ENCODE assay signal across 34 cellular contexts in genomic region chr19:46668662-46669061, GRCh38. TPM values are rescaled to one million over a fixed set of nuclear protein-coding genes. Genes with fewer than 3 reads are reported as not detected.
"Had no signal": no experiment of that assay in that cellular context is flagged by ENCODE, and none has a peak within 500 bp of the region (broad histone marks: within the 10 kb centered on the region; RNA-seq: fewer than 3 reads in every experiment).

No MANE protein-coding gene starts in this region.

- DNase-seq: naive thymus-derived CD4-positive, alpha-beta T cell; natural killer cell; occipital lobe; ovary; psoas muscle; spleen; stimulated activated CD4-positive, alpha-beta T cell treated with anti-CD3 and anti-CD28 coated beads, Interleukin-12 subunit alpha, Interleukin-12 subunit beta, amount 100 ng/mL, for 4 hours; stimulated activated CD4-positive, alpha-beta T cell treated with anti-CD3 and anti-CD28 coated beads, Interleukin-1b, Interleukin-23, amount 100 ng/mL, for 48 hours; stimulated activated CD4-positive, alpha-beta T cell treated with anti-CD3 and anti-CD28 coated beads, Interleukin-4, amount 100 ng/mL, for 1 hour; stimulated activated CD4-positive, alpha-beta T cell treated with anti-CD3 and anti-CD28 coated beads, Interleukin-4, amount 100 ng/mL, for 4 hours; stimulated activated CD8-positive, alpha-beta memory T cell treated with anti-CD3 and anti-CD28 coated beads, Interleukin-4, amount 100 ng/mL, for 48 hours; stimulated activated naive B cell treated with anti-CD40 and anti-IgM and Interleukin-4, amounts not matched to agents 10 μg/mL and 1 μg/mL and 100 μg/mL, for 72 hours; stimulated activated naive CD4-positive, alpha-beta T cell treated with Interleukin-2 at 50 U/mL for 16 hours; stomach; thyroid gland; trophoblast cell; upper lobe of left lung had no signal

- H3K4me3 ChIP-seq: neural progenitor cell, ovary, psoas muscle, skin epidermis, smooth muscle cell, spleen, stomach, thoracic aorta, thyroid gland, tibial nerve, upper lobe of left lung, vagina had no signal

- H3K27ac ChIP-seq: neural progenitor cell, ovary, parathyroid adenoma, psoas muscle, skin epidermis, spleen, stomach, thoracic aorta, thyroid gland, tibial nerve, upper lobe of left lung, vagina had no signal

- H3K36me3 ChIP-seq: neural progenitor cell, ovary had no signal

- H3K9me3 ChIP-seq: ovary, psoas muscle, spleen, stomach, thoracic aorta, thyroid gland, tibial nerve, upper lobe of left lung, vagina had no signal

- FAIRE-seq: urothelium cell line had no signal

- H3K4me2 ChIP-seq: neural progenitor cell, smooth muscle cell had no signal

- H3K79me2 ChIP-seq: parathyroid adenoma had no signal

- ATAC-seq: naive thymus-derived CD4-positive, alpha-beta T cell; natural killer cell; psoas muscle; right cardiac atrium; sciatic nerve; stimulated activated naive B cell treated with anti-CD40 and anti-IgM and Interleukin-4, amounts not matched to agents 10 μg/mL and 1 μg/mL and 100 μg/mL, for 72 hours had no signal

- H3K9ac ChIP-seq: neural progenitor cell, parathyroid adenoma had no signal

- H3K27me3 ChIP-seq: neural progenitor cell, ovary, spleen, stomach, thyroid gland, tibial nerve, upper lobe of left lung, vagina had no signal

- H2AFZ ChIP-seq: neural progenitor cell, parathyroid adenoma had no signal

- H3K4me1 ChIP-seq: neural progenitor cell, parathyroid adenoma, psoas muscle, spleen, stomach, thyroid gland, tibial nerve, upper lobe of left lung, vagina had no signal

RNA-seq across cellular contexts. Expression of gene DACT3, which starts 7.7 kb away (rescaled TPM):
- total RNA-seq: renal cortical epithelial cell had no signal

RNA-seq across cellular contexts. Expression of gene GNG8, which starts 32.7 kb away (rescaled TPM):
- total RNA-seq: natural killer cell, occipital lobe, osteoblast, ovary, progenitor cell of endocrine pancreas, psoas muscle, renal cortical epithelial cell, sciatic nerve, smooth muscle cell, spleen, stomach, subcutaneous adipose tissue, temporal lobe, thoracic aorta, thyroid gland, tibial nerve, upper lobe of left lung, ureter, vagina had no signal
- polyA plus RNA-seq: neural cell, ovary, psoas muscle, right cardiac atrium, spleen, stomach had no signal

RNA-seq across cellular contexts. Expression of gene PTGIR, which starts 43.8 kb away (rescaled TPM):
- total RNA-seq: occipital lobe, progenitor cell of endocrine pancreas, renal cortical epithelial cell had no signal
- polyA plus RNA-seq: neural cell had no signal
